In the genomic region with DNA sequence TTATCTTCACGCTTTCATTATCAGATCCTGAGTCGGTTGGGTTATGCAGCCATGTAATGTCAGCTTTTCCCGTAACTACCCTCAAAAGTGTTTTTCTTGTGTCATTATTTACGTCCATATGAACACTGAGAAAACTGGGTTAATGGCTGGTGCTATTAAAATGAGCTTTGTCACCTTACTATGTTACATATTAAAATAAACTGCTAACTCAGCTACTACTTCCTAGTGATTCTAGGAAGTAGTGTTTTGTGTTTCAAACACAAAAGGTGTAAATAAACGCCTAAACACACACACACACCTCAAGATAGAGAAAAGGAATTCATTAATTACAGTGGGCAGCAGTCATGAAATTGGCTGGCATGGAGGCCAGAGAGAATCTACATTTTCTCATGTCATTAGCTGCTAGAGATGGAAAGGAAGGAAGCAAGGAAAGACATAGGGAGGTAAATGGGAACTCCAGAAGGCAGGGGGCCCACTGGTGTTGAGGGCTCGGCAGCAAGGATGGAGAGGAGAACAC, we compare ENCODE assay signal across 1 cellular context.
TF ChIP-seq lines count a peak whose summit lies in the region.

No MANE protein-coding gene starts in this region.

TF ChIP-seq in HepG2, 621 proteins besides CTCF, POLR2A, EP300 and RAD21 (continued from another document and continues in another):
- TF ChIP-seq, protein P1, sequence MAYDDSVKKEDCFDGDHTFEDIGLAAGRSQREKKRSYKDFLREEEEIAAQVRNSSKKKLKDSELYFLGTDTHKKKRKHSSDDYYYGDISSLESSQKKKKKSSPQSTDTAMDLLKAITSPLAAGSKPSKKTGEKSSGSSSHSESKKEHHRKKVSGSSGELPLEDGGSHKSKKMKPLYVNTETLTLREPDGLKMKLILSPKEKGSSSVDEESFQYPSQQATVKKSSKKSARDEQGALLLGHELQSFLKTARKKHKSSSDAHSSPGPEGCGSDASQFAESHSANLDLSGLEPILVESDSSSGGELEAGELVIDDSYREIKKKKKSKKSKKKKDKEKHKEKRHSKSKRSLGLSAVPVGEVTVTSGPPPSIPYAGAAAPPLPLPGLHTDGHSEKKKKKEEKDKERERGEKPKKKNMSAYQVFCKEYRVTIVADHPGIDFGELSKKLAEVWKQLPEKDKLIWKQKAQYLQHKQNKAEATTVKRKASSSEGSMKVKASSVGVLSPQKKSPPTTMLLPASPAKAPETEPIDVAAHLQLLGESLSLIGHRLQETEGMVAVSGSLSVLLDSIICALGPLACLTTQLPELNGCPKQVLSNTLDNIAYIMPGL (CRISPR knock-in tag; IDR thresholded peaks at IDR 0.05; ENCODE audit: borderline replicate concordance in 1 of 2, low read depth in 1 of 2): peak in 1 of 2 experiments; percentile 29; a peak in 2 of 4 replicates
- TF ChIP-seq MTA1 (CRISPR knock-in tag; IDR thresholded peaks at IDR 0.05; ENCODE audit: borderline replicate concordance): no peak; the same call in 1 of the 2 replicates
- TF ChIP-seq ZSCAN30 (CRISPR knock-in tag; IDR thresholded peaks at IDR 0.05): peak; percentile 56
- TF ChIP-seq ZNF253 (CRISPR knock-in tag; IDR thresholded peaks at IDR 0.05; ENCODE audit: borderline replicate concordance): no peak
- TF ChIP-seq, protein P2, sequence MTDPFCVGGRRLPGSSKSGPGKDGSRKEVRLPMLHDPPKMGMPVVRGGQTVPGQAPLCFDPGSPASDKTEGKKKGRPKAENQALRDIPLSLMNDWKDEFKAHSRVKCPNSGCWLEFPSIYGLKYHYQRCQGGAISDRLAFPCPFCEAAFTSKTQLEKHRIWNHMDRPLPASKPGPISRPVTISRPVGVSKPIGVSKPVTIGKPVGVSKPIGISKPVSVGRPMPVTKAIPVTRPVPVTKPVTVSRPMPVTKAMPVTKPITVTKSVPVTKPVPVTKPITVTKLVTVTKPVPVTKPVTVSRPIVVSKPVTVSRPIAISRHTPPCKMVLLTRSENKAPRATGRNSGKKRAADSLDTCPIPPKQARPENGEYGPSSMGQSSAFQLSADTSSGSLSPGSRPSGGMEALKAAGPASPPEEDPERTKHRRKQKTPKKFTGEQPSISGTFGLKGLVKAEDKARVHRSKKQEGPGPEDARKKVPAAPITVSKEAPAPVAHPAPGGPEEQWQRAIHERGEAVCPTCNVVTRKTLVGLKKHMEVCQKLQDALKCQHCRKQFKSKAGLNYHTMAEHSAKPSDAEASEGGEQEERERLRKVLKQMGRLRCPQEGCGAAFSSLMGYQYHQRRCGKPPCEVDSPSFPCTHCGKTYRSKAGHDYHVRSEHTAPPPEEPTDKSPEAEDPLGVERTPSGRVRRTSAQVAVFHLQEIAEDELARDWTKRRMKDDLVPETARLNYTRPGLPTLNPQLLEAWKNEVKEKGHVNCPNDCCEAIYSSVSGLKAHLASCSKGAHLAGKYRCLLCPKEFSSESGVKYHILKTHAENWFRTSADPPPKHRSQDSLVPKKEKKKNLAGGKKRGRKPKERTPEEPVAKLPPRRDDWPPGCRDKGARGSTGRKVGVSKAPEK (CRISPR knock-in tag; IDR thresholded peaks at IDR 0.05; ENCODE audit: borderline replicate concordance): peak; percentile 62
- TF ChIP-seq ZNF569 (CRISPR knock-in tag; IDR thresholded peaks at IDR 0.05; ENCODE audit: borderline replicate concordance): peak; percentile 91; the same call in 1 of the 2 replicates
- TF ChIP-seq ZNF841 (CRISPR knock-in tag; IDR thresholded peaks at IDR 0.05; ENCODE audit: borderline replicate concordance): peak; percentile 65; the same call in 1 of the 2 replicates
- TF ChIP-seq, protein P3, sequence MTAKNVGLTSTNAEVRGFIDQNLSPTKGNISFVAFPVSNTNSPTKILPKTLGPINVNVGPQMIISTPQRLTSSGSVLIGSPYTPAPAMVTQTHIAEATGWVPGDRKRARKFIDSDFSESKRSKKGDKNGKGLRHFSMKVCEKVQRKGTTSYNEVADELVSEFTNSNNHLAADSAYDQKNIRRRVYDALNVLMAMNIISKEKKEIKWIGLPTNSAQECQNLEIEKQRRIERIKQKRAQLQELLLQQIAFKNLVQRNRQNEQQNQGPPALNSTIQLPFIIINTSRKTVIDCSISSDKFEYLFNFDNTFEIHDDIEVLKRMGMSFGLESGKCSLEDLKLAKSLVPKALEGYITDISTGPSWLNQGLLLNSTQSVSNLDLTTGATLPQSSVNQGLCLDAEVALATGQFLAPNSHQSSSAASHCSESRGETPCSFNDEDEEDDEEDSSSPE (CRISPR knock-in tag; IDR thresholded peaks at IDR 0.05): no peak
- TF ChIP-seq ZNF670 (CRISPR knock-in tag; IDR thresholded peaks at IDR 0.05; ENCODE audit: borderline replicate concordance): peak; percentile 22
- TF ChIP-seq MYNN (CRISPR knock-in tag; IDR thresholded peaks at IDR 0.05; ENCODE audit: low read depth): no peak
- TF ChIP-seq, protein P4, sequence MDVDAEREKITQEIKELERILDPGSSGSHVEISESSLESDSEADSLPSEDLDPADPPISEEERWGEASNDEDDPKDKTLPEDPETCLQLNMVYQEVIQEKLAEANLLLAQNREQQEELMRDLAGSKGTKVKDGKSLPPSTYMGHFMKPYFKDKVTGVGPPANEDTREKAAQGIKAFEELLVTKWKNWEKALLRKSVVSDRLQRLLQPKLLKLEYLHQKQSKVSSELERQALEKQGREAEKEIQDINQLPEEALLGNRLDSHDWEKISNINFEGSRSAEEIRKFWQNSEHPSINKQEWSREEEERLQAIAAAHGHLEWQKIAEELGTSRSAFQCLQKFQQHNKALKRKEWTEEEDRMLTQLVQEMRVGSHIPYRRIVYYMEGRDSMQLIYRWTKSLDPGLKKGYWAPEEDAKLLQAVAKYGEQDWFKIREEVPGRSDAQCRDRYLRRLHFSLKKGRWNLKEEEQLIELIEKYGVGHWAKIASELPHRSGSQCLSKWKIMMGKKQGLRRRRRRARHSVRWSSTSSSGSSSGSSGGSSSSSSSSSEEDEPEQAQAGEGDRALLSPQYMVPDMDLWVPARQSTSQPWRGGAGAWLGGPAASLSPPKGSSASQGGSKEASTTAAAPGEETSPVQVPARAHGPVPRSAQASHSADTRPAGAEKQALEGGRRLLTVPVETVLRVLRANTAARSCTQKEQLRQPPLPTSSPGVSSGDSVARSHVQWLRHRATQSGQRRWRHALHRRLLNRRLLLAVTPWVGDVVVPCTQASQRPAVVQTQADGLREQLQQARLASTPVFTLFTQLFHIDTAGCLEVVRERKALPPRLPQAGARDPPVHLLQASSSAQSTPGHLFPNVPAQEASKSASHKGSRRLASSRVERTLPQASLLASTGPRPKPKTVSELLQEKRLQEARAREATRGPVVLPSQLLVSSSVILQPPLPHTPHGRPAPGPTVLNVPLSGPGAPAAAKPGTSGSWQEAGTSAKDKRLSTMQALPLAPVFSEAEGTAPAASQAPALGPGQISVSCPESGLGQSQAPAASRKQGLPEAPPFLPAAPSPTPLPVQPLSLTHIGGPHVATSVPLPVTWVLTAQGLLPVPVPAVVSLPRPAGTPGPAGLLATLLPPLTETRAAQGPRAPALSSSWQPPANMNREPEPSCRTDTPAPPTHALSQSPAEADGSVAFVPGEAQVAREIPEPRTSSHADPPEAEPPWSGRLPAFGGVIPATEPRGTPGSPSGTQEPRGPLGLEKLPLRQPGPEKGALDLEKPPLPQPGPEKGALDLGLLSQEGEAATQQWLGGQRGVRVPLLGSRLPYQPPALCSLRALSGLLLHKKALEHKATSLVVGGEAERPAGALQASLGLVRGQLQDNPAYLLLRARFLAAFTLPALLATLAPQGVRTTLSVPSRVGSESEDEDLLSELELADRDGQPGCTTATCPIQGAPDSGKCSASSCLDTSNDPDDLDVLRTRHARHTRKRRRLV (CRISPR knock-in tag; IDR thresholded peaks at IDR 0.05): no peak
- TF ChIP-seq IKZF4 (CRISPR knock-in tag; IDR thresholded peaks at IDR 0.05; ENCODE audit: borderline replicate concordance, low read depth, not compliant biosample characterization): peak; percentile 3
- TF ChIP-seq MAFK (conservative IDR thresholded peaks at IDR 0.05 in 1 of 2, IDR thresholded peaks at IDR 0.05 in 1 of 2; ENCODE audit: low read length in 2 of 2): peak; percentile 75 to 76
- 0 out of 2 replicates have a peak, but pooled peaks have one; percentile 11 for TF ChIP-seq REL (CRISPR knock-in tag; conservative IDR thresholded peaks at IDR 0.05)
- no peak for TF ChIP-seq TAF15 (IDR thresholded peaks at IDR 0.05; ENCODE audit: low read depth, low read length, poor library complexity, severe bottlenecking)
- TF ChIP-seq, protein P5, sequence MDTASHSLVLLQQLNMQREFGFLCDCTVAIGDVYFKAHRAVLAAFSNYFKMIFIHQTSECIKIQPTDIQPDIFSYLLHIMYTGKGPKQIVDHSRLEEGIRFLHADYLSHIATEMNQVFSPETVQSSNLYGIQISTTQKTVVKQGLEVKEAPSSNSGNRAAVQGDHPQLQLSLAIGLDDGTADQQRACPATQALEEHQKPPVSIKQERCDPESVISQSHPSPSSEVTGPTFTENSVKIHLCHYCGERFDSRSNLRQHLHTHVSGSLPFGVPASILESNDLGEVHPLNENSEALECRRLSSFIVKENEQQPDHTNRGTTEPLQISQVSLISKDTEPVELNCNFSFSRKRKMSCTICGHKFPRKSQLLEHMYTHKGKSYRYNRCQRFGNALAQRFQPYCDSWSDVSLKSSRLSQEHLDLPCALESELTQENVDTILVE (CRISPR knock-in tag; IDR thresholded peaks at IDR 0.05): no peak
- TF ChIP-seq, protein P6, sequence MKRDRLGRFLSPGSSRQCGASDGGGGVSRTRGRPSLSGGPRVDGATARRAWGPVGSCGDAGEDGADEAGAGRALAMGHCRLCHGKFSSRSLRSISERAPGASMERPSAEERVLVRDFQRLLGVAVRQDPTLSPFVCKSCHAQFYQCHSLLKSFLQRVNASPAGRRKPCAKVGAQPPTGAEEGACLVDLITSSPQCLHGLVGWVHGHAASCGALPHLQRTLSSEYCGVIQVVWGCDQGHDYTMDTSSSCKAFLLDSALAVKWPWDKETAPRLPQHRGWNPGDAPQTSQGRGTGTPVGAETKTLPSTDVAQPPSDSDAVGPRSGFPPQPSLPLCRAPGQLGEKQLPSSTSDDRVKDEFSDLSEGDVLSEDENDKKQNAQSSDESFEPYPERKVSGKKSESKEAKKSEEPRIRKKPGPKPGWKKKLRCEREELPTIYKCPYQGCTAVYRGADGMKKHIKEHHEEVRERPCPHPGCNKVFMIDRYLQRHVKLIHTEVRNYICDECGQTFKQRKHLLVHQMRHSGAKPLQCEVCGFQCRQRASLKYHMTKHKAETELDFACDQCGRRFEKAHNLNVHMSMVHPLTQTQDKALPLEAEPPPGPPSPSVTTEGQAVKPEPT (CRISPR knock-in tag; IDR thresholded peaks at IDR 0.05; ENCODE audit: low read depth): no peak
- no peak for TF ChIP-seq MBD4 (IDR thresholded peaks at IDR 0.05; ENCODE audit: borderline replicate concordance, low read length)
- TF ChIP-seq, protein P7, sequence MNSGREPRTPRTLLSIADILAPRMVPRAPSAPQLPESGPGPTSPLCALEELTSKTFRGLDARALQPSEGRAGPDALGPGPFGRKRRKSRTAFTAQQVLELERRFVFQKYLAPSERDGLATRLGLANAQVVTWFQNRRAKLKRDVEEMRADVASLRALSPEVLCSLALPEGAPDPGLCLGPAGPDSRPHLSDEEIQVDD (CRISPR knock-in tag; IDR thresholded peaks at IDR 0.05; ENCODE audit: borderline replicate concordance): no peak
- TF ChIP-seq, protein P8, sequence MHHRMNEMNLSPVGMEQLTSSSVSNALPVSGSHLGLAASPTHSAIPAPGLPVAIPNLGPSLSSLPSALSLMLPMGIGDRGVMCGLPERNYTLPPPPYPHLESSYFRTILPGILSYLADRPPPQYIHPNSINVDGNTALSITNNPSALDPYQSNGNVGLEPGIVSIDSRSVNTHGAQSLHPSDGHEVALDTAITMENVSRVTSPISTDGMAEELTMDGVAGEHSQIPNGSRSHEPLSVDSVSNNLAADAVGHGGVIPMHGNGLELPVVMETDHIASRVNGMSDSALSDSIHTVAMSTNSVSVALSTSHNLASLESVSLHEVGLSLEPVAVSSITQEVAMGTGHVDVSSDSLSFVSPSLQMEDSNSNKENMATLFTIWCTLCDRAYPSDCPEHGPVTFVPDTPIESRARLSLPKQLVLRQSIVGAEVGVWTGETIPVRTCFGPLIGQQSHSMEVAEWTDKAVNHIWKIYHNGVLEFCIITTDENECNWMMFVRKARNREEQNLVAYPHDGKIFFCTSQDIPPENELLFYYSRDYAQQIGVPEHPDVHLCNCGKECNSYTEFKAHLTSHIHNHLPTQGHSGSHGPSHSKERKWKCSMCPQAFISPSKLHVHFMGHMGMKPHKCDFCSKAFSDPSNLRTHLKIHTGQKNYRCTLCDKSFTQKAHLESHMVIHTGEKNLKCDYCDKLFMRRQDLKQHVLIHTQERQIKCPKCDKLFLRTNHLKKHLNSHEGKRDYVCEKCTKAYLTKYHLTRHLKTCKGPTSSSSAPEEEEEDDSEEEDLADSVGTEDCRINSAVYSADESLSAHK (CRISPR knock-in tag; IDR thresholded peaks at IDR 0.05; ENCODE audit: borderline replicate concordance): no peak
- TF ChIP-seq, protein P9, sequence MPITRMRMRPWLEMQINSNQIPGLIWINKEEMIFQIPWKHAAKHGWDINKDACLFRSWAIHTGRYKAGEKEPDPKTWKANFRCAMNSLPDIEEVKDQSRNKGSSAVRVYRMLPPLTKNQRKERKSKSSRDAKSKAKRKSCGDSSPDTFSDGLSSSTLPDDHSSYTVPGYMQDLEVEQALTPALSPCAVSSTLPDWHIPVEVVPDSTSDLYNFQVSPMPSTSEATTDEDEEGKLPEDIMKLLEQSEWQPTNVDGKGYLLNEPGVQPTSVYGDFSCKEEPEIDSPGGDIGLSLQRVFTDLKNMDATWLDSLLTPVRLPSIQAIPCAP (CRISPR knock-in tag; IDR thresholded peaks at IDR 0.05; ENCODE audit: low read depth): no peak
- TF ChIP-seq HHEX (CRISPR knock-in tag; IDR thresholded peaks at IDR 0.05): peak; percentile 39; the same call in 1 of the 2 replicates
- 0 out of 2 replicates have a peak, but pooled peaks have one; percentile 2 for TF ChIP-seq GTF2F1 (IDR thresholded peaks at IDR 0.05; ENCODE audit: low read length)
- TF ChIP-seq, protein P10, sequence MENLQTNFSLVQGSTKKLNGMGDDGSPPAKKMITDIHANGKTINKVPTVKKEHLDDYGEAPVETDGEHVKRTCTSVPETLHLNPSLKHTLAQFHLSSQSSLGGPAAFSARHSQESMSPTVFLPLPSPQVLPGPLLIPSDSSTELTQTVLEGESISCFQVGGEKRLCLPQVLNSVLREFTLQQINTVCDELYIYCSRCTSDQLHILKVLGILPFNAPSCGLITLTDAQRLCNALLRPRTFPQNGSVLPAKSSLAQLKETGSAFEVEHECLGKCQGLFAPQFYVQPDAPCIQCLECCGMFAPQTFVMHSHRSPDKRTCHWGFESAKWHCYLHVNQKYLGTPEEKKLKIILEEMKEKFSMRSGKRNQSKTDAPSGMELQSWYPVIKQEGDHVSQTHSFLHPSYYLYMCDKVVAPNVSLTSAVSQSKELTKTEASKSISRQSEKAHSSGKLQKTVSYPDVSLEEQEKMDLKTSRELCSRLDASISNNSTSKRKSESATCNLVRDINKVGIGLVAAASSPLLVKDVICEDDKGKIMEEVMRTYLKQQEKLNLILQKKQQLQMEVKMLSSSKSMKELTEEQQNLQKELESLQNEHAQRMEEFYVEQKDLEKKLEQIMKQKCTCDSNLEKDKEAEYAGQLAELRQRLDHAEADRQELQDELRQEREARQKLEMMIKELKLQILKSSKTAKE (CRISPR knock-in tag; IDR thresholded peaks at IDR 0.05; ENCODE audit: borderline replicate concordance): peak; percentile 18; the same call in 1 of the 2 replicates
- no peak for TF ChIP-seq KMT2A (CRISPR knock-in tag; IDR thresholded peaks at IDR 0.05)
- no peak for TF ChIP-seq DNMT3B (CRISPR knock-in tag; conservative IDR thresholded peaks at IDR 0.05)
- peak; percentile 93 for TF ChIP-seq ZNF501 (CRISPR knock-in tag; IDR thresholded peaks at IDR 0.05)
- 0 out of 2 replicates have a peak, but pooled peaks have one; percentile 62 for TF ChIP-seq ZBTB42 (CRISPR knock-in tag; IDR thresholded peaks at IDR 0.05)
- TF ChIP-seq GATAD2A (CRISPR knock-in tag; IDR thresholded peaks at IDR 0.05): no peak
- TF ChIP-seq MED8 (CRISPR knock-in tag; IDR thresholded peaks at IDR 0.05; ENCODE audit: insufficient replicate concordance): no peak
- TF ChIP-seq U2AF1 (optimal IDR thresholded peaks at IDR 0.05; ENCODE audit: low read depth, low read length): no peak
- no peak for TF ChIP-seq CREB1 (IDR thresholded peaks at IDR 0.05)
- no peak for TF ChIP-seq CREB1 (CRISPR knock-in tag; IDR thresholded peaks at IDR 0.05)
